8 cellular contexts compared by ENCODE assay signal in the genomic region with DNA sequence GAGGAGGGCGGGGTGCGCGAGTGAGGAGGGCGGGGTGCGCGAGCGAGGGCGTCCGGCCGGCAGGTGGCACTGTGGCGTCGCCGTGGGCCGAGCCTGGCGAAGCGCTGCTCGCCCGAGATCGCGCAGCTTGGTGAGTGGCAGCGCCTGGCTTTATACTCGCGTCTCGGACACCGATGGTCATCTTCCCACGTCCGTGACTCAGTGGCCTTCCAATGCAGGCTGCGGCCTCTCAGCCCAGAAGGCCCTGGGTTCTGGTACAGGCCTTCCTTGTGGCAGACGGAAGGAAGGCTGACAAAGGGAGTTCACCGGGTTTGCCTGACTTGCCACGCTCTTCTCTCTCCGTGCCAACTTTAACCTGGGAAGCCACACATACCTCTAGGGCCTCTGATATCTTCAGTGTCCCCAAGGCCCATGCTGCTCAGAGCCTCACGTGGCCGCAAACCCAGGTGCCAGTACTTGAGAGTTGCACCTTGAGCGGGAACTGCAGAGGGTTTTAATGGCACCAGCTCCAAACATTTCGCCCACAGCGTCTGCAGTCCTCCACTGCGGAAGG.
DNase-seq lines count a peak whose midpoint lies in the region; ATAC-seq and TF ChIP-seq lines count a peak whose summit lies in the region.

No MANE protein-coding gene starts in this region.

- H3K27me3 Mint-ChIP-seq in GM23338 (ENCODE audit: insufficient read depth, low read depth, poor library complexity): peaks cover 28% of the 10 kb centered on the region

- H3K9me3 Mint-ChIP-seq in GM23338: peaks cover 9% of the 10 kb centered on the region; the same call in 2 of the 3 replicates

- H3K27ac ChIP-seq in GM23338 (ENCODE audit: low read depth): no peak overlapping the region
- H3K27ac ChIP-seq in cingulate gyrus (ENCODE audit: low read depth, low read length): peak overlapping the region; percentile 73

- H3F3A ChIP-seq in GM23338 (replicated peaks; ENCODE audit: low read depth): peaks cover 5% of the 10 kb centered on the region

- peak; percentile 37 for ATAC-seq in GM23338

- DNase-seq in GM04504 (ENCODE audit: low read depth): peak; percentile 39
- peak; percentile 49 for DNase-seq in GM23338 (ENCODE audit: low spot score)
- DNase-seq in LoVo (ENCODE audit: low spot score): peak; percentile 81
- peak; percentile 83 to 88 for DNase-seq in activated CD4-positive, alpha-beta T cell treated with anti-CD3 and anti-CD28 coated beads for 4 hours
- DNase-seq in left kidney (ENCODE audit: low read depth, low spot score): peak; percentile 81
- peak; percentile 81 for DNase-seq in stimulated activated CD4-positive, alpha-beta T cell treated with anti-CD3 and anti-CD28 coated beads, Interleukin-1b, Interleukin-23, amount 100 ng/mL, for 48 hours
- no peak for DNase-seq in NCI-H187 (lab: John Stamatoyannopoulos, UW)

- H3K27me3 ChIP-seq in GM23338 (ENCODE audit: insufficient read depth): peaks cover 43% of the 10 kb centered on the region

- no peaks in the 10 kb centered on the region; the same call in 2 of the 3 replicates for H3K36me3 Mint-ChIP-seq in GM23338 (ENCODE audit: low read depth)

- peaks cover 20% of the 10 kb centered on the region for H3K4me1 ChIP-seq in GM23338 (ENCODE audit: insufficient read depth)

- H3K4me1 Mint-ChIP-seq in GM23338: peaks cover 16% of the 10 kb centered on the region

- H3K27ac Mint-ChIP-seq in GM23338: no peak overlapping the region

- no peaks in the 10 kb centered on the region for H3K79me2 ChIP-seq in GM23338 (replicated peaks; ENCODE audit: insufficient read depth)

- no peaks in the 10 kb centered on the region for H3K36me3 ChIP-seq in GM23338 (ENCODE audit: insufficient read depth)

- H4K20me1 ChIP-seq in GM23338 (replicated peaks; ENCODE audit: insufficient read depth): no peaks in the 10 kb centered on the region

- peak overlapping the region; percentile 97 for H2AFZ ChIP-seq in GM23338

- peak in 1 of 2 experiments; percentile 76; a peak in 3 of 4 replicates for TF ChIP-seq CTCF in GM23338 (conservative IDR thresholded peaks at IDR 0.05; ENCODE audit: low read depth in 2 of 2)

- peak overlapping the region; percentile 93 for H3K4me2 ChIP-seq in GM23338

- peak overlapping the region; percentile 83 for H3K4me3 Mint-ChIP-seq in GM23338

- peak overlapping the region; percentile 82 for H3K4me3 ChIP-seq in GM23338

- H3K9me2 ChIP-seq in GM23338 (ENCODE audit: insufficient read depth): no peaks in the 10 kb centered on the region

TF ChIP-seq in GM23338, 12 proteins besides CTCF, POLR2A, EP300 and RAD21:
- TF ChIP-seq, protein P1, sequence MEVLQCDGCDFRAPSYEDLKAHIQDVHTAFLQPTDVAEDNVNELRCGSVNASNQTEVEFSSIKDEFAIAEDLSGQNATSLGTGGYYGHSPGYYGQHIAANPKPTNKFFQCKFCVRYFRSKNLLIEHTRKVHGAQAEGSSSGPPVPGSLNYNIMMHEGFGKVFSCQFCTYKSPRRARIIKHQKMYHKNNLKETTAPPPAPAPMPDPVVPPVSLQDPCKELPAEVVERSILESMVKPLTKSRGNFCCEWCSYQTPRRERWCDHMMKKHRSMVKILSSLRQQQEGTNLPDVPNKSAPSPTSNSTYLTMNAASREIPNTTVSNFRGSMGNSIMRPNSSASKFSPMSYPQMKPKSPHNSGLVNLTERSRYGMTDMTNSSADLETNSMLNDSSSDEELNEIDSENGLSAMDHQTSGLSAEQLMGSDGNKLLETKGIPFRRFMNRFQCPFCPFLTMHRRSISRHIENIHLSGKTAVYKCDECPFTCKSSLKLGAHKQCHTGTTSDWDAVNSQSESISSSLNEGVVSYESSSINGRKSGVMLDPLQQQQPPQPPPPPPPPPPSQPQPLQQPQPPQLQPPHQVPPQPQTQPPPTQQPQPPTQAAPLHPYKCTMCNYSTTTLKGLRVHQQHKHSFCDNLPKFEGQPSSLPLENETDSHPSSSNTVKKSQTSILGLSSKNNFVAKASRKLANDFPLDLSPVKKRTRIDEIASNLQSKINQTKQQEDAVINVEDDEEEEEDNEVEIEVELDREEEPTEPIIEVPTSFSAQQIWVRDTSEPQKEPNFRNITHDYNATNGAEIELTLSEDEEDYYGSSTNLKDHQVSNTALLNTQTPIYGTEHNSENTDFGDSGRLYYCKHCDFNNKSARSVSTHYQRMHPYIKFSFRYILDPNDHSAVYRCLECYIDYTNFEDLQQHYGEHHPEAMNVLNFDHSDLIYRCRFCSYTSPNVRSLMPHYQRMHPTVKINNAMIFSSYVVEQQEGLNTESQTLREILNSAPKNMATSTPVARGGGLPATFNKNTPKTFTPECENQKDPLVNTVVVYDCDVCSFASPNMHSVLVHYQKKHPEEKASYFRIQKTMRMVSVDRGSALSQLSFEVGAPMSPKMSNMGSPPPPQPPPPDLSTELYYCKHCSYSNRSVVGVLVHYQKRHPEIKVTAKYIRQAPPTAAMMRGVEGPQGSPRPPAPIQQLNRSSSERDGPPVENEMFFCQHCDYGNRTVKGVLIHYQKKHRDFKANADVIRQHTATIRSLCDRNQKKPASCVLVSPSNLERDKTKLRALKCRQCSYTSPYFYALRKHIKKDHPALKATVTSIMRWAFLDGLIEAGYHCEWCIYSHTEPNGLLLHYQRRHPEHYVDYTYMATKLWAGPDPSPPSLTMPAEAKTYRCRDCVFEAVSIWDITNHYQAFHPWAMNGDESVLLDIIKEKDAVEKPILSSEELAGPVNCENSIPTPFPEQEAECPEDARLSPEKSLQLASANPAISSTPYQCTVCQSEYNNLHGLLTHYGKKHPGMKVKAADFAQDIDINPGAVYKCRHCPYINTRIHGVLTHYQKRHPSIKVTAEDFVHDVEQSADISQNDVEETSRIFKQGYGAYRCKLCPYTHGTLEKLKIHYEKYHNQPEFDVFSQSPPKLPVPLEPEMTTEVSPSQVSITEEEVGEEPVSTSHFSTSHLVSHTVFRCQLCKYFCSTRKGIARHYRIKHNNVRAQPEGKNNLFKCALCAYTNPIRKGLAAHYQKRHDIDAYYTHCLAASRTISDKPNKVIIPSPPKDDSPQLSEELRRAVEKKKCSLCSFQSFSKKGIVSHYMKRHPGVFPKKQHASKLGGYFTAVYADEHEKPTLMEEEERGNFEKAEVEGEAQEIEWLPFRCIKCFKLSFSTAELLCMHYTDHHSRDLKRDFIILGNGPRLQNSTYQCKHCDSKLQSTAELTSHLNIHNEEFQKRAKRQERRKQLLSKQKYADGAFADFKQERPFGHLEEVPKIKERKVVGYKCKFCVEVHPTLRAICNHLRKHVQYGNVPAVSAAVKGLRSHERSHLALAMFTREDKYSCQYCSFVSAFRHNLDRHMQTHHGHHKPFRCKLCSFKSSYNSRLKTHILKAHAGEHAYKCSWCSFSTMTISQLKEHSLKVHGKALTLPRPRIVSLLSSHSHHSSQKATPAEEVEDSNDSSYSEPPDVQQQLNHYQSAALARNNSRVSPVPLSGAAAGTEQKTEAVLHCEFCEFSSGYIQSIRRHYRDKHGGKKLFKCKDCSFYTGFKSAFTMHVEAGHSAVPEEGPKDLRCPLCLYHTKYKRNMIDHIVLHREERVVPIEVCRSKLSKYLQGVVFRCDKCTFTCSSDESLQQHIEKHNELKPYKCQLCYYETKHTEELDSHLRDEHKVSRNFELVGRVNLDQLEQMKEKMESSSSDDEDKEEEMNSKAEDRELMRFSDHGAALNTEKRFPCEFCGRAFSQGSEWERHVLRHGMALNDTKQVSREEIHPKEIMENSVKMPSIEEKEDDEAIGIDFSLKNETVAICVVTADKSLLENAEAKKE (CRISPR knock-in tag; IDR thresholded peaks at IDR 0.05): no peak
- TF ChIP-seq CREB1 (CRISPR knock-in tag; IDR thresholded peaks at IDR 0.05; ENCODE audit: low read depth) (no peak), ZNF114 (CRISPR knock-in tag; IDR thresholded peaks at IDR 0.05) (no peak), ETS1 (IDR thresholded peaks at IDR 0.05) (no peak), NANOG (IDR thresholded peaks at IDR 0.05; ENCODE audit: borderline replicate concordance) (no peak), STAT1 (IDR thresholded peaks at IDR 0.05; ENCODE audit: unreplicated experiment) (no peak)

Comparison
In these comparisons a context has a peak if more than half of its experiments do, and no peak if none do; other contexts are left out.
1. DNase-seq: peak in GM04504 (single experiment), GM23338 (single experiment), LoVo (single experiment), activated CD4-positive, alpha-beta T cell treated with anti-CD3 and anti-CD28 coated beads for 4 hours (2 of 2), left kidney (single experiment) and stimulated activated CD4-positive, alpha-beta T cell treated with anti-CD3 and anti-CD28 coated beads, Interleukin-1b, Interleukin-23, amount 100 ng/mL, for 48 hours (single experiment); none in NCI-H187 (0 of 2).